Comparison of ENCODE assay signal across 9 cellular contexts in genomic region chr2:134782792-134783191, GRCh38. TPM values are rescaled to one million over a fixed set of nuclear protein-coding genes. Genes with fewer than 3 reads are reported as not detected.
DNase-seq lines count a peak whose midpoint lies in the region; ATAC-seq, FAIRE-seq and TF ChIP-seq lines count a peak whose summit lies in the region.
"Had no signal": no experiment of that assay in that cellular context is flagged by ENCODE, and none has a peak within 500 bp of the region (broad histone marks: within the 10 kb centered on the region; RNA-seq: fewer than 3 reads in every experiment).

No MANE protein-coding gene starts in this region.

- H3K27ac ChIP-seq in kidney (ENCODE audit: low read depth in 2 of 2, low read length in 2 of 2): no peak overlapping the region

- H3K4me3 ChIP-seq in kidney (ENCODE audit: low read length in 2 of 2): no peak overlapping the region

- no peaks in the 10 kb centered on the region for H3K36me3 ChIP-seq in kidney (ENCODE audit: control insufficient read depth in 1 of 2, insufficient read depth in 2 of 2, low read length in 2 of 2)

- intact Hi-C loops in kidney (cut with DNase I): no loop called here

- peak; percentile 69 for ATAC-seq in GM18858 (IDR thresholded peaks at IDR 0.05; ENCODE audit: unreplicated experiment)
- ATAC-seq in HG02981 (IDR thresholded peaks at IDR 0.05; ENCODE audit: unreplicated experiment): peak; percentile 77
- ATAC-seq in HG03571 (IDR thresholded peaks at IDR 0.05; ENCODE audit: unreplicated experiment): no peak
- ATAC-seq in GM21515 (IDR thresholded peaks at IDR 0.05; ENCODE audit: unreplicated experiment): no peak

- DNase-seq in OCI-M1 (lab: John Stamatoyannopoulos, UW) (peak; percentile 84), kidney (no peak), DMS79 treated with DMSO at 0.1 percent for 48 hours (lab: John Stamatoyannopoulos, UW) (no peak)
- DNase-seq in stimulated activated CD4-positive, alpha-beta T cell treated with anti-CD3 and anti-CD28 coated beads, Interleukin-1b, Interleukin-23, amount 100 ng/mL, for 48 hours: no peak

- no peaks in the 10 kb centered on the region for H3K4me1 ChIP-seq in kidney (ENCODE audit: control insufficient read depth in 1 of 2, insufficient read depth in 1 of 2, low read depth in 1 of 2, low read length in 2 of 2)

- FAIRE-seq in kidney (lab: Jason Lieb, UNC): peak; percentile 42

- no peak overlapping the region for H3K9ac ChIP-seq in kidney (ENCODE audit: low read length in 2 of 2)

- peak; percentile 53 for TF ChIP-seq CTCF in kidney (IDR thresholded peaks at IDR 0.05; ENCODE audit: borderline replicate concordance, extremely low read depth, insufficient read depth)

- no peaks in the 10 kb centered on the region for H3K9me3 ChIP-seq in kidney (ENCODE audit: control insufficient read depth in 1 of 2, low read length in 2 of 2)

RNA-seq across cellular contexts. Expression of gene ACMSD, which starts 55.6 kb away (rescaled TPM):
- 44.0 TPM for total RNA-seq in kidney
- polyA plus RNA-seq in kidney (ENCODE audit: insufficient read depth, low read depth, low replicate concordance): 152 TPM
- total RNA-seq: subcutaneous adipose tissue had no signal

Comparison
In these comparisons a context has a peak if more than half of its experiments do, and no peak if none do; other contexts are left out.
1. ATAC-seq: peak in GM18858 (single experiment) and HG02981 (single experiment); none in HG03571 (single experiment) and GM21515 (single experiment).